ENCODE assay signal across 8 cellular contexts in genomic region chr2:25215948-25216679, GRCh38. TPM values are rescaled to one million over a fixed set of nuclear protein-coding genes. Genes with fewer than 3 reads are reported as not detected.
DNase-seq lines count a peak whose midpoint lies in the region; ATAC-seq lines count a peak whose summit lies in the region.

No MANE protein-coding gene starts in this region.

- peak; percentile 96 for DNase-seq in activated CD4-positive, alpha-beta T cell treated with anti-CD3 and anti-CD28 coated beads, Interleukin-2, amount 10 ng/mL, durations not matched to agents 24 days and 14 days
- DNase-seq in mesendoderm, result peak; percentile 90
- peak; percentile 76 for DNase-seq in stimulated activated CD8-positive, alpha-beta memory T cell treated with anti-CD3 and anti-CD28 coated beads, Interleukin-15, amount 100 ng/mL, for 24 hours (ENCODE audit: low read depth)
- DNase-seq in HT-29 (ENCODE audit: low spot score), result no peak
- no peak for DNase-seq in SW 1271 (lab: John Stamatoyannopoulos, UW)

- H3K9me3 Mint-ChIP-seq in activated CD4-positive, alpha-beta T cell treated with anti-CD3 and anti-CD28 coated beads, Interleukin-2, amount 10 ng/mL, durations not matched to agents 24 days and 14 days, result no peaks in the 10 kb centered on the region

- no peak overlapping the region for H2AK5ac ChIP-seq in mesendoderm (ENCODE audit: low read length)

- no peaks in the 10 kb centered on the region for H3K9me3 ChIP-seq in duodenal mucosa (ENCODE audit: control insufficient read depth in 1 of 2, low read length in 2 of 2)

- peak overlapping the region; percentile 88 for H3K56ac ChIP-seq in mesendoderm (ENCODE audit: low read length)

- no peak overlapping the region for H3K23ac ChIP-seq in mesendoderm (ENCODE audit: low read length)

- peak overlapping the region; percentile 77 for H3K4me3 Mint-ChIP-seq in activated CD4-positive, alpha-beta T cell treated with anti-CD3 and anti-CD28 coated beads, Interleukin-2, amount 10 ng/mL, durations not matched to agents 24 days and 14 days

- H3K36me3 ChIP-seq in duodenal mucosa (ENCODE audit: control insufficient read depth in 1 of 2, insufficient read depth in 2 of 2, low read length in 2 of 2) (no peaks in the 10 kb centered on the region), mesendoderm (ENCODE audit: control insufficient read depth, insufficient read depth, low read length) (no peaks in the 10 kb centered on the region)

- no peak overlapping the region for H2BK120ac ChIP-seq in mesendoderm (ENCODE audit: low read depth, low read length)

- intact Hi-C loops in activated CD4-positive, alpha-beta T cell treated with anti-CD3 and anti-CD28 coated beads, Interleukin-2, amount 10 ng/mL, durations not matched to agents 24 days and 14 days (cut with micrococcal nuclease), result no loop called here

- H2BK15ac ChIP-seq in mesendoderm (replicated peaks; ENCODE audit: low read depth), result no peak overlapping the region

- peak overlapping the region; percentile 56 for H3K27ac ChIP-seq in duodenal mucosa (ENCODE audit: low read depth, low read length)
- no peak overlapping the region for H3K27ac ChIP-seq in mesendoderm (ENCODE audit: low read depth, low read length)

- peak overlapping the region in 1 of 2 donors; percentile 25 for H3K9ac ChIP-seq in duodenal mucosa (ENCODE audit: low read depth in 1 of 2, low read length in 2 of 2)
- H3K9ac ChIP-seq in mesendoderm (ENCODE audit: low read length), result peak overlapping the region; percentile 89

- H3K79me1 ChIP-seq in mesendoderm (ENCODE audit: low read length), result no peaks in the 10 kb centered on the region

- H3K79me2 ChIP-seq in mesendoderm (ENCODE audit: control insufficient read depth, insufficient read depth, low read length), result no peaks in the 10 kb centered on the region

- H4K5ac ChIP-seq in mesendoderm (ENCODE audit: low read length), result no peak overlapping the region

- H3K18ac ChIP-seq in mesendoderm (ENCODE audit: low read length), result peak overlapping the region; percentile 83

- no CpG with 5 or more reads among the region's 71 CpGs for WGBS in mesendoderm (ENCODE audit: extremely low coverage, insufficient coverage, low lambda C conversion rate)

- peak overlapping the region; percentile 64 for H3K4me2 ChIP-seq in mesendoderm (ENCODE audit: low read length)

- peak overlapping the region; percentile 27 for H3K4ac ChIP-seq in mesendoderm (ENCODE audit: low read depth, low read length)

- H3K4me1 Mint-ChIP-seq in activated CD4-positive, alpha-beta T cell treated with anti-CD3 and anti-CD28 coated beads, Interleukin-2, amount 10 ng/mL, durations not matched to agents 24 days and 14 days, result peaks cover 5% of the 10 kb centered on the region

- H3K4me3 ChIP-seq in duodenal mucosa (ENCODE audit: low read depth in 1 of 2, low read length in 2 of 2) (peak overlapping the region; percentile 58 to 73), mesendoderm (ENCODE audit: low read length) (peak overlapping the region; percentile 58)

- H3K4me1 ChIP-seq in duodenal mucosa (ENCODE audit: control insufficient read depth in 1 of 2, insufficient read depth in 2 of 2, low read length in 2 of 2) (peaks cover 0 to 4% of the 10 kb centered on the region in 2 donors), mesendoderm (ENCODE audit: control insufficient read depth, low read depth, low read length) (no peaks in the 10 kb centered on the region)

- H3K27me3 ChIP-seq in duodenal mucosa (ENCODE audit: control insufficient read depth in 1 of 2, insufficient read depth in 2 of 2, low read length in 2 of 2) (no peaks in the 10 kb centered on the region), mesendoderm (ENCODE audit: insufficient read depth, low read length, poor library complexity) (no peaks in the 10 kb centered on the region)

- H2BK5ac ChIP-seq in mesendoderm (ENCODE audit: low read length), result no peak overlapping the region

- no peaks in the 10 kb centered on the region for H3K27me3 Mint-ChIP-seq in activated CD4-positive, alpha-beta T cell treated with anti-CD3 and anti-CD28 coated beads, Interleukin-2, amount 10 ng/mL, durations not matched to agents 24 days and 14 days

- ATAC-seq in GM18517 (IDR thresholded peaks at IDR 0.05; ENCODE audit: unreplicated experiment) (peak; percentile 54), HG03108 (IDR thresholded peaks at IDR 0.05; ENCODE audit: unreplicated experiment) (peak; percentile 55)

- peak overlapping the region; percentile 1 for H4K8ac ChIP-seq in mesendoderm (ENCODE audit: low read depth, low read length)

- H3K36me3 Mint-ChIP-seq in activated CD4-positive, alpha-beta T cell treated with anti-CD3 and anti-CD28 coated beads, Interleukin-2, amount 10 ng/mL, durations not matched to agents 24 days and 14 days (ENCODE audit: low read depth), result no peaks in the 10 kb centered on the region

- H3K27ac Mint-ChIP-seq in activated CD4-positive, alpha-beta T cell treated with anti-CD3 and anti-CD28 coated beads, Interleukin-2, amount 10 ng/mL, durations not matched to agents 24 days and 14 days, result peak overlapping the region; percentile 68

RNA-seq across cellular contexts. Expression of gene POMC, which starts 47.7 kb away (rescaled TPM):
- total RNA-seq in activated CD4-positive, alpha-beta T cell treated with anti-CD3 and anti-CD28 coated beads, Interleukin-2, amount 10 ng/mL, durations not matched to agents 24 days and 14 days, result 6.9 and 7.2 TPM in 2 replicates
- 3.3 TPM for polyA plus RNA-seq in mesendoderm (2013, experiment 1 of 2)
- polyA plus RNA-seq in mesendoderm (2013, experiment 2 of 2), result 3.1 TPM
- not detected in 2 replicates for total RNA-seq in HT-29 (2014; rRNA removed; shearing (Covaris generic))

Comparison
In these comparisons a context has a peak if more than half of its experiments do, and no peak if none do; other contexts are left out.
1. DNase-seq: peak in activated CD4-positive, alpha-beta T cell treated with anti-CD3 and anti-CD28 coated beads, Interleukin-2, amount 10 ng/mL, durations not matched to agents 24 days and 14 days (single experiment), mesendoderm (single experiment) and stimulated activated CD8-positive, alpha-beta memory T cell treated with anti-CD3 and anti-CD28 coated beads, Interleukin-15, amount 100 ng/mL, for 24 hours (single experiment); none in HT-29 (single experiment) and SW 1271 (0 of 2).